In genomic region chr9:16099901-16100300, GRCh38 we compare ENCODE assay signal across 17 cellular contexts.
DNase-seq lines count a peak whose midpoint lies in the region; ATAC-seq, FAIRE-seq and TF ChIP-seq lines count a peak whose summit lies in the region.
"Had no signal": no experiment of that assay in that cellular context is flagged by ENCODE, and none has a peak within 500 bp of the region (broad histone marks: within the 10 kb centered on the region; RNA-seq: fewer than 3 reads in every experiment).

No MANE protein-coding gene starts in this region.

- H2BK5ac ChIP-seq in neuronal stem cell (ENCODE audit: low read length) = no peak overlapping the region

- H2BK12ac ChIP-seq in neuronal stem cell (ENCODE audit: low read length) = no peak overlapping the region

- CTCF ChIA-PET in T-cell (lab: Charles Lee) = no interaction called here

- TF ChIP-seq CTCF in cardiac muscle cell (IDR thresholded peaks at IDR 0.05; ENCODE audit: low read depth, low read length) = no peak
- no peak for TF ChIP-seq CTCF in heart left ventricle (IDR thresholded peaks at IDR 0.05)
- TF ChIP-seq CTCF in type B pancreatic cell (conservative IDR thresholded peaks at IDR 0.05) = no peak

- no peak for ATAC-seq in heart left ventricle
- no peak for ATAC-seq in T-cell (replicated peaks in 1 of 4)
- ATAC-seq: CD8-positive, alpha-beta T cell; K562 had no signal

- no peak for TF ChIP-seq POLR2A in heart left ventricle (IDR thresholded peaks at IDR 0.05)

- 82 to 89% (median 85%) methylated on average over 2 of the region's 2 CpGs for WGBS in heart left ventricle, 4 donors
- no CpG with 5 or more reads among the region's 2 CpGs for WGBS in neuronal stem cell (ENCODE audit: extremely low coverage in 2 of 2, insufficient read length in 2 of 2, insufficient replicate concordance in 1 of 2), 2 donors

- peaks cover 34% of the 10 kb centered on the region for H3K4me1 ChIP-seq in cardiac muscle cell (ENCODE audit: low read depth)
- H3K4me1 ChIP-seq in heart left ventricle = peaks cover 0 to 16% (median 0%) of the 10 kb centered on the region in 12 donors
- H3K4me1 ChIP-seq in neuronal stem cell (ENCODE audit: control insufficient read depth in 2 of 2, insufficient read depth in 1 of 2, low read depth in 1 of 2, low read length in 2 of 2) = peaks cover 16 to 27% of the 10 kb centered on the region in 2 donors

- H3K36me3 ChIP-seq in cardiac muscle cell (no peaks in the 10 kb centered on the region), heart left ventricle (no peaks in the 10 kb centered on the region), neuronal stem cell (replicated peaks in 1 of 2; ENCODE audit: control insufficient read depth in 2 of 2, insufficient read depth in 2 of 2, low read length in 2 of 2) (no peaks in the 10 kb centered on the region)

- DNase-seq in cardiac muscle cell (ENCODE audit: low read depth in 1 of 2, low spot score in 1 of 2) (peak in 1 of 2 donors; percentile 53), heart left ventricle (no peak), medulla oblongata (ENCODE audit: extremely low spot score) (peak; percentile 52), neuronal stem cell (ENCODE audit: low spot score) (no peak), type B pancreatic cell (ENCODE audit: extremely low spot score, unreplicated experiment) (no peak), T-cell (no peak), NCI-H2081 (lab: John Stamatoyannopoulos, UW) (no peak), RCC 7860 (ENCODE audit: low spot score) (no peak)
- DNase-seq: 8988T; CD8-positive, alpha-beta T cell; DND-41; GM23248; MV-4-11; NCI-H1417; NCI-H187 treated with DMSO at 0.1 percent for 48 hours had no signal

- H3K23ac ChIP-seq in neuronal stem cell (ENCODE audit: low read depth, low read length, poor library complexity) = no peak overlapping the region

- H3K9me3 Mint-ChIP-seq in type B pancreatic cell (no peaks in the 10 kb centered on the region), T-cell (peaks cover 2 to 4% (median 4%) of the 10 kb centered on the region in 3 donors)

- no peak overlapping the region for H3K4me3 ChIP-seq in cardiac muscle cell
- H3K4me3 ChIP-seq in heart left ventricle = no peak overlapping the region
- no peak overlapping the region for H3K4me3 ChIP-seq in neuronal stem cell (ENCODE audit: low read length in 2 of 2)
- H3K4me3 ChIP-seq: GM23248, K562 had no signal

- H3K9me3 ChIP-seq in cardiac muscle cell (ENCODE audit: low read depth) = no peaks in the 10 kb centered on the region
- H3K9me3 ChIP-seq in heart left ventricle = peaks cover 0 to 4% (median 0%) of the 10 kb centered on the region in 12 donors
- peaks cover 0 to 2% of the 10 kb centered on the region in 2 donors for H3K9me3 ChIP-seq in neuronal stem cell (replicated peaks in 1 of 2; ENCODE audit: control insufficient read depth in 2 of 2, insufficient read depth in 1 of 2, low read depth in 1 of 2, low read length in 2 of 2)

- H3K79me1 ChIP-seq in neuronal stem cell (ENCODE audit: low read depth, low read length) = no peaks in the 10 kb centered on the region

- POLR2A ChIA-PET in T-cell (lab: Charles Lee) = no interaction called here

- H3K4me3 Mint-ChIP-seq in type B pancreatic cell = peak overlapping the region; percentile 30
- H3K4me3 Mint-ChIP-seq in T-cell = no peak overlapping the region
- H3K4me3 Mint-ChIP-seq: CD8-positive, alpha-beta T cell had no signal

- H3K4ac ChIP-seq in neuronal stem cell (ENCODE audit: low read length) = no peak overlapping the region

- H4K91ac ChIP-seq in neuronal stem cell (ENCODE audit: low read depth, low read length, poor library complexity) = no peak overlapping the region

- H4K8ac ChIP-seq in neuronal stem cell (ENCODE audit: low read depth, low read length) = no peak overlapping the region

- H3K14ac ChIP-seq in neuronal stem cell (ENCODE audit: low read length) = no peak overlapping the region

- H2BK15ac ChIP-seq in neuronal stem cell (ENCODE audit: low read length) = no peak overlapping the region

- H2AK5ac ChIP-seq in neuronal stem cell (ENCODE audit: low read depth, low read length) = no peak overlapping the region

- no peak overlapping the region for H3K18ac ChIP-seq in neuronal stem cell (ENCODE audit: low read length)

- H3K4me1 Mint-ChIP-seq in type B pancreatic cell (ENCODE audit: unreplicated experiment) (peaks cover 54% of the 10 kb centered on the region), T-cell (no peaks in the 10 kb centered on the region)

- intact Hi-C loops in heart left ventricle (cut with DNase I) = no loop called here

- peak overlapping the region; percentile 77 for H3K27ac Mint-ChIP-seq in type B pancreatic cell
- no peak overlapping the region for H3K27ac Mint-ChIP-seq in T-cell
- H3K27ac Mint-ChIP-seq: CD8-positive, alpha-beta T cell had no signal

- H2BK120ac ChIP-seq in neuronal stem cell (ENCODE audit: low read depth, low read length) = no peak overlapping the region

- H3K9ac ChIP-seq in neuronal stem cell (ENCODE audit: low read depth, low read length, poor library complexity) = no peak overlapping the region
- H3K9ac ChIP-seq: GM23248 had no signal

- FAIRE-seq in RCC 7860 (lab: Jason Lieb, UNC) = no peak
- FAIRE-seq: G401.6, K562 had no signal

- H3K27me3 Mint-ChIP-seq in type B pancreatic cell (no peaks in the 10 kb centered on the region), T-cell (no peaks in the 10 kb centered on the region)

- peak overlapping the region; percentile 88 for H2AFZ ChIP-seq in neuronal stem cell (ENCODE audit: low read length)
- H2AFZ ChIP-seq: GM23248 had no signal

- H3K36me3 Mint-ChIP-seq in type B pancreatic cell = no peaks in the 10 kb centered on the region
- no peaks in the 10 kb centered on the region for H3K36me3 Mint-ChIP-seq in T-cell
- H3K36me3 Mint-ChIP-seq: CD8-positive, alpha-beta T cell had no signal

- no peak overlapping the region for H3K4me2 ChIP-seq in neuronal stem cell (ENCODE audit: insufficient read depth, low read length, poor library complexity, severe bottlenecking)

- H3K27ac ChIP-seq in cardiac muscle cell (peak overlapping the region; percentile 93), heart left ventricle (peak overlapping the region in 3 of 12 donors; percentile 50 to 69 (median 65)), neuronal stem cell (replicated peaks; ENCODE audit: low read length) (peak overlapping the region; percentile 71)
- H3K27ac ChIP-seq: GM23248 had no signal

- H3K27me3 ChIP-seq in cardiac muscle cell (no peaks in the 10 kb centered on the region), heart left ventricle (no peaks in the 10 kb centered on the region), neuronal stem cell (ENCODE audit: control insufficient read depth in 3 of 3, insufficient read depth in 3 of 3, low read depth in 1 of 3, low read length in 3 of 3) (no peaks in the 10 kb centered on the region)
